ENCODE assay signal across 8 cellular contexts in genomic region chr1:21818661-21819060, GRCh38. TPM values are rescaled to one million over a fixed set of nuclear protein-coding genes. Genes with fewer than 3 reads are reported as not detected.
DNase-seq lines count a peak whose midpoint lies in the region; ATAC-seq and TF ChIP-seq lines count a peak whose summit lies in the region.

No MANE protein-coding gene starts in this region.

- no peaks in the 10 kb centered on the region for H3K36me3 Mint-ChIP-seq in activated CD4-positive, alpha-beta memory T cell treated with anti-CD3 and anti-CD28 coated beads, Interleukin-2, amount 10 ng/mL, durations not matched to agents 7 days and 5 days (ENCODE audit: low read depth)

- no peak for TF ChIP-seq POLR2A in testis (IDR thresholded peaks at IDR 0.05)

- DNase-seq in COLO668 (lab: John Stamatoyannopoulos, UW; ENCODE audit: unreplicated experiment) (peak; percentile 23), hepatic stellate cell (ENCODE audit: low spot score) (peak; percentile 83), testis (peak; percentile 37)
- DNase-seq in Jurkat, Clone E6-1 (ENCODE audit: low read depth, low spot score), result peak; percentile 32
- DNase-seq in activated CD4-positive, alpha-beta memory T cell treated with anti-CD3 and anti-CD28 coated beads, Interleukin-2, amount 10 ng/mL, durations not matched to agents 7 days and 5 days, result peak; percentile 55

- no peaks in the 10 kb centered on the region for H3K4me1 ChIP-seq in testis

- H3K4me3 ChIP-seq in Jurkat, Clone E6-1 (ENCODE audit: low read length), result no peak overlapping the region
- H3K4me3 ChIP-seq in testis, result no peak overlapping the region

- intact Hi-C loops in testis (cut with DNase I; ENCODE audit: low total_unique reads), result no loop called here

- WGBS in testis, 2 donors, result 33 to 42% methylated on average over 8 to 10 of the region's 10 CpGs

- POLR2A ChIA-PET in activated CD4-positive, alpha-beta memory T cell treated with anti-CD3 and anti-CD28 coated beads, Interleukin-2, amount 10 ng/mL, durations not matched to agents 7 days and 5 days (lab: Charles Lee), result no interaction called here

- H3K9me3 Mint-ChIP-seq in activated CD4-positive, alpha-beta memory T cell treated with anti-CD3 and anti-CD28 coated beads, Interleukin-2, amount 10 ng/mL, durations not matched to agents 7 days and 5 days, result no peaks in the 10 kb centered on the region

- ATAC-seq in HG02763 (IDR thresholded peaks at IDR 0.05; ENCODE audit: unreplicated experiment) (no peak), GM18520 (IDR thresholded peaks at IDR 0.05; ENCODE audit: unreplicated experiment) (no peak), GM19467 (IDR thresholded peaks at IDR 0.05; ENCODE audit: unreplicated experiment) (no peak)

- TF ChIP-seq CTCF in testis (IDR thresholded peaks at IDR 0.05), result no peak

- CTCF ChIA-PET in activated CD4-positive, alpha-beta memory T cell treated with anti-CD3 and anti-CD28 coated beads, Interleukin-2, amount 10 ng/mL, durations not matched to agents 7 days and 5 days (lab: Charles Lee), result no interaction called here

- H3K27me3 Mint-ChIP-seq in activated CD4-positive, alpha-beta memory T cell treated with anti-CD3 and anti-CD28 coated beads, Interleukin-2, amount 10 ng/mL, durations not matched to agents 7 days and 5 days, result peaks cover 12% of the 10 kb centered on the region

- H3K4me1 Mint-ChIP-seq in activated CD4-positive, alpha-beta memory T cell treated with anti-CD3 and anti-CD28 coated beads, Interleukin-2, amount 10 ng/mL, durations not matched to agents 7 days and 5 days, result peaks cover 7% of the 10 kb centered on the region

- H3K27me3 ChIP-seq in testis, result no peaks in the 10 kb centered on the region

- H3K9me3 ChIP-seq in testis, result no peaks in the 10 kb centered on the region

- no peak overlapping the region for H3K27ac ChIP-seq in testis

- no peak overlapping the region for H3K4me3 Mint-ChIP-seq in activated CD4-positive, alpha-beta memory T cell treated with anti-CD3 and anti-CD28 coated beads, Interleukin-2, amount 10 ng/mL, durations not matched to agents 7 days and 5 days

- no peaks in the 10 kb centered on the region for H3K36me3 ChIP-seq in testis (ENCODE audit: low read depth, missing control alignments)

- H3K27ac Mint-ChIP-seq in activated CD4-positive, alpha-beta memory T cell treated with anti-CD3 and anti-CD28 coated beads, Interleukin-2, amount 10 ng/mL, durations not matched to agents 7 days and 5 days, result no peak overlapping the region

RNA-seq across cellular contexts. Expression of gene LDLRAD2, which starts 6.6 kb away (rescaled TPM):
- 2.2 TPM for polyA plus RNA-seq in Jurkat, Clone E6-1 (2012; ENCODE audit: insufficient read depth, insufficient read length)
- not detected for total RNA-seq in activated CD4-positive, alpha-beta memory T cell treated with anti-CD3 and anti-CD28 coated beads, Interleukin-2, amount 10 ng/mL, durations not matched to agents 7 days and 5 days
- 1 to 10 TPM; 1.9 TPM for total RNA-seq in testis
- 1.3 TPM for polyA plus RNA-seq in testis (ENCODE audit: insufficient read depth, low read depth, low replicate concordance)

RNA-seq across cellular contexts. Expression of gene USP48, which starts 35.7 kb away (rescaled TPM):
- polyA plus RNA-seq in Jurkat, Clone E6-1 (2012; ENCODE audit: insufficient read depth, insufficient read length), result 46.7 TPM
- total RNA-seq in activated CD4-positive, alpha-beta memory T cell treated with anti-CD3 and anti-CD28 coated beads, Interleukin-2, amount 10 ng/mL, durations not matched to agents 7 days and 5 days, result 10 to 100 TPM; 80.1 to 81.8 TPM
- total RNA-seq in testis, result 10 to 100 TPM; 63.0 to 66.2 TPM
- 33.3 TPM for polyA plus RNA-seq in testis (ENCODE audit: insufficient read depth, low read depth, low replicate concordance)

Comparison
In these comparisons a context has a peak if more than half of its experiments do, and no peak if none do; other contexts are left out.
1. DNase-seq: peak in every context shown above with its lines; median percentile 83 in hepatic stellate cell; 55 in activated CD4-positive, alpha-beta memory T cell treated with anti-CD3 and anti-CD28 coated beads, Interleukin-2, amount 10 ng/mL, durations not matched to agents 7 days and 5 days; 37 in testis; 32 in Jurkat, Clone E6-1; 23 in COLO668.